Comparison of ENCODE assay signal across 14 cellular contexts in the genomic region with DNA sequence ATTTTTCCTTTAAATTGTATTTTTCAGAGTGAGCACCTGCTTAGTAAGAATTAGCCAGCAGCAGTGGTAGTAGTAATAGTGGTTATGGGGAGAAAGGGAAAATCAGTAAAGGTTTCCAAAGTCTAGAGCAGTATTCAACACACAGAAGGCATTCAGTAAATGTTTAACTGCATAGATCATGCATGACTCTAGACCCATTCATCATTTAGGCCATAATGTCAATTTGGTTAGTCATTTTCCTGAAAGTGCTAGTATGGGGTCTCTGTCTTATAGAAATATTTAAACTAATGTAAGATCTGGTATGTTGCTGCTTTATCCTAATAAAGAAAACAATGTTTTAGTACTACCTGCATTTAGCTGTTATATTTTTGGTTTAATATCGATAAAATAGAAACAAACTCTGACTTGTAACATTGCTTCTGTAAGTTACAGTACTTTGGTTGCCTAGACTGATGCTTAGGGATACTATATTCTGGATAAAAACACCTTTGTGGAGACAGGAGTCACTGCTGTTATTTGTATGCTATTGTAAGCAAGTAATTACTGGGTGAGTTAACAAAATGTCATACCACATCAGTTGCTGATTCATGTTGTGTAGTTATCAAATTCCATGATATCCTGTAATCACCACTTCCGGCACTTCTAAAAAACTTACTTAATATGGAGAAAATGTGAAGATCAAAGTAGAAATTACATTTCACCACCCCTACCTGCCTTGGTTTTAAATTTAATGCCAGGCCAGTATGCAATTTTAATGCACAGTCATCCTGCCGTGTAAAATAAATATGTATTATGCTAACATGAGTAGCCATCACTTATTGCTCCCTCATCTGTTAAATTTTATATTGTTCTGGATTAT.
DNase-seq lines count a peak whose midpoint lies in the region; ATAC-seq, FAIRE-seq and TF ChIP-seq lines count a peak whose summit lies in the region.
"Had no signal": no experiment of that assay in that cellular context is flagged by ENCODE, and none has a peak within 500 bp of the region (broad histone marks: within the 10 kb centered on the region; RNA-seq: fewer than 3 reads in every experiment).

No MANE protein-coding gene starts in this region.

- H3K4me2 ChIP-seq in HepG2 (ENCODE audit: low read depth, low read length) = no peak overlapping the region

- POLR2A ChIA-PET in HepG2 (lab: Yijun Ruan, JAX) = no interaction called here

- H2AFZ ChIP-seq in HepG2 (ENCODE audit: low read length) = no peak overlapping the region

- ATAC-seq in HepG2 = peak; percentile 70; the same call in 2 of the 3 replicates

- no TSS peak for BruUV-seq in HepG2 (replicated peaks; lab: Mats Ljungman, UMichigan)

- no peak overlapping the region for H3K27ac ChIP-seq in HepG2 (ENCODE audit: extremely low read length, insufficient read depth, low read length)
- H3K27ac ChIP-seq: C4-2B, ovary had no signal

- WGBS in HepG2 (ENCODE audit: low lambda C conversion rate) = 98% methylated on average over 3 of the region's 3 CpGs
- WGBS in lower leg skin, 2 donors = 93 to 95% methylated on average over 3 of the region's 3 CpGs

- CTCF ChIA-PET in HepG2 (lab: Yijun Ruan, JAX; ENCODE audit: low intra/inter-chr PET ratio, low total read pairs) = no interaction called here

- no peak for FAIRE-seq in bronchial epithelial cell (lab: Jason Lieb, UNC)
- FAIRE-seq in HepG2 (lab: Jason Lieb, UNC) = no peak

- peaks cover 13% of the 10 kb centered on the region; the same call in 1 of the 2 replicates for H3K4me1 ChIP-seq in HepG2 (ENCODE audit: insufficient read depth, low read length)

- TF ChIP-seq CTCF in AG10803 (conservative IDR thresholded peaks at IDR 0.05; ENCODE audit: low read length) (no peak), bronchial epithelial cell (IDR thresholded peaks at IDR 0.05; ENCODE audit: insufficient read depth, low read length, severe bottlenecking) (no peak), HepG2 (CRISPR knock-in tag; IDR thresholded peaks at IDR 0.05) (no peak), lower leg skin (IDR thresholded peaks at IDR 0.05) (no peak)

- no peak for TF ChIP-seq POLR2A in HepG2 (IDR thresholded peaks at IDR 0.05; ENCODE audit: insufficient read depth in 1 of 2, low read depth in 2 of 2, low read length in 2 of 2)
- no peak for TF ChIP-seq POLR2A in lower leg skin (IDR thresholded peaks at IDR 0.05)

- no peaks in the 10 kb centered on the region for H4K20me1 ChIP-seq in HepG2 (ENCODE audit: insufficient read depth, low read length)

- TF ChIP-seq EP300 in HepG2 (IDR thresholded peaks at IDR 0.05; ENCODE audit: low read depth in 2 of 2, low read length in 2 of 2) (no peak), HepG2 (CRISPR knock-in tag; IDR thresholded peaks at IDR 0.05; ENCODE audit: borderline replicate concordance) (no peak)

- H3K79me2 ChIP-seq in HepG2 (ENCODE audit: insufficient read depth, low read length) = no peaks in the 10 kb centered on the region

- in situ Hi-C loops in HepG2 (cut with HindIII; ENCODE audit: extremely low pct_ligation_motif_present, low pct_unique_long_range_greater_than_20kb) = no loop called here

- no peaks in the 10 kb centered on the region for H3K9me3 ChIP-seq in HepG2 (ENCODE audit: low read length)
- H3K9me3 ChIP-seq: ovary had no signal

- H3K36me3 ChIP-seq in bronchial epithelial cell (ENCODE audit: control insufficient read depth, insufficient read depth, low read length) (peaks cover 4% of the 10 kb centered on the region), HepG2 (replicated peaks in 1 of 2; ENCODE audit: control insufficient read depth in 1 of 2, insufficient read depth in 2 of 2, low read length in 2 of 2) (peaks cover 13 to 30% of the 10 kb centered on the region in 2 experiments; a peak in 4 of 5 replicates)
- H3K36me3 ChIP-seq: ovary had no signal

- H3K27me3 ChIP-seq in bronchial epithelial cell (ENCODE audit: control insufficient read depth, insufficient read depth, low read length) (no peaks in the 10 kb centered on the region), HepG2 (ENCODE audit: control insufficient read depth in 1 of 2, insufficient read depth in 2 of 2, low read length in 2 of 2) (no peaks in the 10 kb centered on the region)
- H3K27me3 ChIP-seq: ovary had no signal

- H3K4me3 ChIP-seq in AG10803 (ENCODE audit: low read length) (no peak overlapping the region), bronchial epithelial cell (ENCODE audit: low read depth, low read length) (no peak overlapping the region), HepG2 (replicated peaks in 1 of 3; ENCODE audit: insufficient read depth in 1 of 3, low read depth in 2 of 3, low read length in 3 of 3) (no peak overlapping the region), lower leg skin (ENCODE audit: low read depth, poor library complexity, severe bottlenecking) (no peak overlapping the region)
- H3K4me3 ChIP-seq: ovary had no signal

- no peak for TF ChIP-seq RAD21 in HepG2 (CRISPR knock-in tag; IDR thresholded peaks at IDR 0.05)

- DNase-seq in AG10803 (ENCODE audit: low read depth) = peak; percentile 51
- peak; percentile 70 for DNase-seq in M059J (ENCODE audit: low read depth)
- DNase-seq in bronchial epithelial cell (ENCODE audit: low read depth) = peak; percentile 91
- DNase-seq in HepG2 (ENCODE audit: low spot score) = peak; percentile 10
- no peak for DNase-seq in activated T-cell treated with anti-CD3 and anti-CD28 coated beads, Interleukin-2, amount 50 U/mL, for 48 hours
- DNase-seq in lower leg skin (ENCODE audit: low spot score in 2 of 2) = no peak
- DNase-seq in GDM1 (lab: John Stamatoyannopoulos, UW) = no peak
- no peak for DNase-seq in NOMO-1 treated with DMSO at 0.1 percent for 48 hours (lab: John Stamatoyannopoulos, UW; ENCODE audit: unreplicated experiment)
- DNase-seq: activated CD4-positive, alpha-beta memory T cell treated with anti-CD3 and anti-CD28 coated beads, Interleukin-2, amount 10 ng/mL, durations not matched to agents 7 days and 5 days; activated naive CD4-positive, alpha-beta T cell treated with anti-CD3 and anti-CD28 coated beads, Interleukin-2, amount 50 U/mL, for 16 hours; endodermal cell; immature natural killer cell; ovary had no signal

- no peak overlapping the region for H3K9ac ChIP-seq in HepG2 (ENCODE audit: insufficient read depth, low read depth, low read length)

- intact Hi-C loops in HepG2 (cut with micrococcal nuclease; ENCODE audit: unreplicated experiment) = no loop called here
- intact Hi-C loops in lower leg skin (cut with DNase I; ENCODE audit: low total_unique reads) = no loop called here

TF ChIP-seq in HepG2, 621 proteins besides CTCF, POLR2A, EP300 and RAD21:
- TF ChIP-seq, protein P1, sequence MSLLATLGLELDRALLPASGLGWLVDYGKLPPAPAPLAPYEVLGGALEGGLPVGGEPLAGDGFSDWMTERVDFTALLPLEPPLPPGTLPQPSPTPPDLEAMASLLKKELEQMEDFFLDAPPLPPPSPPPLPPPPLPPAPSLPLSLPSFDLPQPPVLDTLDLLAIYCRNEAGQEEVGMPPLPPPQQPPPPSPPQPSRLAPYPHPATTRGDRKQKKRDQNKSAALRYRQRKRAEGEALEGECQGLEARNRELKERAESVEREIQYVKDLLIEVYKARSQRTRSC (CRISPR knock-in tag; IDR thresholded peaks at IDR 0.05; ENCODE audit: low read depth) = no peak
- TF ChIP-seq NFE2L2 (IDR thresholded peaks at IDR 0.05; ENCODE audit: low read length) = peak; percentile 51
TF ChIP-seq in HepG2: peak in this region for 1.

Comparison
In these comparisons a context has a peak if more than half of its experiments do, and no peak if none do; other contexts are left out.
1. DNase-seq: peak in AG10803 (single experiment), M059J (single experiment), bronchial epithelial cell (single experiment) and HepG2 (single experiment); none in activated T-cell treated with anti-CD3 and anti-CD28 coated beads, Interleukin-2, amount 50 U/mL, for 48 hours (0 of 2), lower leg skin (0 of 2), GDM1 (single experiment) and NOMO-1 treated with DMSO at 0.1 percent for 48 hours (single experiment).